8 cellular contexts compared by ENCODE assay signal in genomic region chr18:63322908-63323634, GRCh38. TPM values are rescaled to one million over a fixed set of nuclear protein-coding genes. Genes with fewer than 3 reads are reported as not detected.
DNase-seq lines count a peak whose midpoint lies in the region; ATAC-seq and TF ChIP-seq lines count a peak whose summit lies in the region.

No MANE protein-coding gene starts in this region.

- peak overlapping the region; percentile 77 for H3K4me3 Mint-ChIP-seq in neural crest cell

- no peaks in the 10 kb centered on the region for H3K9me3 Mint-ChIP-seq in neural crest cell

- H3K36me3 Mint-ChIP-seq in neural crest cell (ENCODE audit: low read depth) = no peaks in the 10 kb centered on the region

- H3K4me1 Mint-ChIP-seq in neural crest cell = peaks cover 26% of the 10 kb centered on the region

- no peak overlapping the region for H3K4me3 ChIP-seq in fibroblast of mammary gland (ENCODE audit: control insufficient read depth, low read depth, low read length)

- DNase-seq in DMS114 treated with DMSO at 0.1 percent for 48 hours (lab: John Stamatoyannopoulos, UW; ENCODE audit: unreplicated experiment) = peak; percentile 54
- peak; percentile 49 for DNase-seq in HuH-7.5 (ENCODE audit: low spot score)
- DNase-seq in NOMO-1 treated with DMSO at 0.1 percent for 48 hours (lab: John Stamatoyannopoulos, UW; ENCODE audit: unreplicated experiment) = peak; percentile 82
- DNase-seq in activated T-cell treated with anti-CD3 and anti-CD28 coated beads, Interleukin-2, amount 50 U/mL, for 1 hour = peak; percentile 45
- peak; percentile 82 for DNase-seq in fibroblast of mammary gland (ENCODE audit: low read depth)
- DNase-seq in neural crest cell (ENCODE audit: low read depth, low spot score) = peak; percentile 48

- peaks cover 6% of the 10 kb centered on the region for H3K27me3 Mint-ChIP-seq in neural crest cell (ENCODE audit: low read depth)

- TF ChIP-seq CTCF in fibroblast of mammary gland (conservative IDR thresholded peaks at IDR 0.05; ENCODE audit: control insufficient read depth, insufficient read depth, low read depth, low read length) (peak; percentile 81), neural crest cell (conservative IDR thresholded peaks at IDR 0.05) (peak; percentile 84)

- ATAC-seq in HG03354 (IDR thresholded peaks at IDR 0.05; ENCODE audit: poor library complexity, severe bottlenecking, unreplicated experiment) (no peak), GM18861 (IDR thresholded peaks at IDR 0.05; ENCODE audit: unreplicated experiment) (no peak)

- H3K27ac Mint-ChIP-seq in neural crest cell (ENCODE audit: unreplicated experiment) = no peak overlapping the region

RNA-seq across cellular contexts. Expression of gene BCL2, which starts 3.5 kb away (rescaled TPM):
- total RNA-seq in neural crest cell = 14.1 and 15.1 TPM in 2 replicates

RNA-seq across cellular contexts. Expression of gene KDSR, which starts 43.9 kb away (rescaled TPM):
- 31.0 and 35.7 TPM in 2 replicates for total RNA-seq in neural crest cell
